In genomic region chr12:26668847-26669246, GRCh38 we compare ENCODE assay signal across 1 cellular context.
TF ChIP-seq lines count a peak whose summit lies in the region.

No MANE protein-coding gene starts in this region.

TF ChIP-seq in H1, 55 proteins besides CTCF, POLR2A, EP300 and RAD21:
- TF ChIP-seq FOSL1 (IDR thresholded peaks at IDR 0.05; ENCODE audit: insufficient read depth, low read depth, low read length) = no peak
- TF ChIP-seq CHD2 (IDR thresholded peaks at IDR 0.05; ENCODE audit: low read length) = no peak
- no peak for TF ChIP-seq HDAC2 (IDR thresholded peaks at IDR 0.05; ENCODE audit: borderline replicate concordance in 1 of 2, low read depth in 2 of 2, low read length in 2 of 2)
- TF ChIP-seq CREB1 (IDR thresholded peaks at IDR 0.05) = no peak
- TF ChIP-seq NANOG (IDR thresholded peaks at IDR 0.05; ENCODE audit: insufficient read depth, low read depth, low read length, poor library complexity, severe bottlenecking) = no peak
- TF ChIP-seq CBX8 (IDR thresholded peaks at IDR 0.05; ENCODE audit: borderline replicate concordance, low read depth, low read length) = no peak
- no peak for TF ChIP-seq BRCA1 (IDR thresholded peaks at IDR 0.05; ENCODE audit: low read depth, low read length)
- TF ChIP-seq RNF2 (IDR thresholded peaks at IDR 0.05; ENCODE audit: borderline replicate concordance, low read depth, low read length, missing control alignments, poor library complexity, severe bottlenecking) = no peak
TF ChIP-seq in H1: peak in this region for 0.
